In genomic region chr13:113452942-113453901, GRCh38 we compare ENCODE assay signal across 9 cellular contexts. TPM values are rescaled to one million over a fixed set of nuclear protein-coding genes. Genes with fewer than 3 reads are reported as not detected.
DNase-seq lines count a peak whose midpoint lies in the region; ATAC-seq and TF ChIP-seq lines count a peak whose summit lies in the region.
"Had no signal": no experiment of that assay in that cellular context is flagged by ENCODE, and none has a peak within 500 bp of the region (broad histone marks: within the 10 kb centered on the region; RNA-seq: fewer than 3 reads in every experiment).

ADPRHL1 (minus strand) TSS chr13:113453488; CDS start chr13:113453437, 51 bp downstream.

- peak within 1 kb of the TSS; percentile 38 for H3K4me3 Mint-ChIP-seq in endothelial cell (ENCODE audit: unreplicated experiment)
- H3K4me3 Mint-ChIP-seq in osteocyte (ENCODE audit: unreplicated experiment) = no peak within 1 kb of the TSS
- no peak within 1 kb of the TSS for H3K4me3 Mint-ChIP-seq in T-helper 2 cell treated with Interferon-gamma antibody and Interleukin-4, amounts not matched to agents 5 μg/mL and 100 μg/mL, for 36 hours

- no peak within 1 kb of the TSS for H3K27ac Mint-ChIP-seq in endothelial cell (ENCODE audit: unreplicated experiment)
- no peak within 1 kb of the TSS for H3K27ac Mint-ChIP-seq in osteocyte (ENCODE audit: unreplicated experiment)
- no peak within 1 kb of the TSS for H3K27ac Mint-ChIP-seq in T-helper 2 cell treated with Interferon-gamma antibody and Interleukin-4, amounts not matched to agents 5 μg/mL and 100 μg/mL, for 36 hours

- DNase-seq in Caki2 (ENCODE audit: low read depth) = no peak
- peak; percentile 20 for DNase-seq in NCI-H2029 treated with DMSO at 0.1 percent for 48 hours (lab: John Stamatoyannopoulos, UW)
- DNase-seq in endothelial cell (ENCODE audit: low spot score) = no peak
- DNase-seq in osteocyte (ENCODE audit: extremely low spot score, unreplicated experiment) = peak; percentile 82
- no peak for DNase-seq in C1 segment of cervical spinal cord (lab: John Stamatoyannopoulos, UW)
- DNase-seq in left colon = no peak
- DNase-seq in T-helper 2 cell treated with Interferon-gamma antibody and Interleukin-4, amounts not matched to agents 5 μg/mL and 100 μg/mL, for 36 hours (ENCODE audit: low spot score) = no peak
- DNase-seq: stimulated activated CD4-positive, alpha-beta T cell treated with anti-CD3 and anti-CD28 coated beads, Interleukin-2, amount 100 ng/mL, for 48 hours had no signal

- TF ChIP-seq CTCF in endothelial cell (IDR thresholded peaks at IDR 0.05; ENCODE audit: unreplicated experiment) = no peak
- TF ChIP-seq CTCF in osteocyte (IDR thresholded peaks at IDR 0.05) = no peak

- ATAC-seq in GM21529 (IDR thresholded peaks at IDR 0.05; ENCODE audit: unreplicated experiment) (no peak), left colon (no peak)

- intact Hi-C loops in left colon (cut with DNase I, micrococcal nuclease) = no loop called here

- in situ Hi-C loops in Caki2 (cut with HindIII; ENCODE audit: low pct_unique_long_range_greater_than_20kb, low sequenced_read_pairs) = no loop called here

- peaks cover 14% of the 10 kb centered on the region for H3K36me3 Mint-ChIP-seq in endothelial cell (ENCODE audit: low read depth, unreplicated experiment)
- peaks cover 23% of the 10 kb centered on the region for H3K36me3 Mint-ChIP-seq in osteocyte (ENCODE audit: unreplicated experiment)
- H3K36me3 Mint-ChIP-seq in T-helper 2 cell treated with Interferon-gamma antibody and Interleukin-4, amounts not matched to agents 5 μg/mL and 100 μg/mL, for 36 hours (ENCODE audit: low read depth) = peaks cover 6% of the 10 kb centered on the region

- H3K27me3 Mint-ChIP-seq in endothelial cell (ENCODE audit: unreplicated experiment) (peaks cover 3% of the 10 kb centered on the region), osteocyte (ENCODE audit: unreplicated experiment) (no peaks in the 10 kb centered on the region)
- no peaks in the 10 kb centered on the region for H3K27me3 Mint-ChIP-seq in T-helper 2 cell treated with Interferon-gamma antibody and Interleukin-4, amounts not matched to agents 5 μg/mL and 100 μg/mL, for 36 hours (ENCODE audit: low read depth)

- no peaks in the 10 kb centered on the region for H3K9me3 Mint-ChIP-seq in endothelial cell (ENCODE audit: unreplicated experiment)
- no peaks in the 10 kb centered on the region for H3K9me3 Mint-ChIP-seq in osteocyte (ENCODE audit: unreplicated experiment)
- no peaks in the 10 kb centered on the region for H3K9me3 Mint-ChIP-seq in T-helper 2 cell treated with Interferon-gamma antibody and Interleukin-4, amounts not matched to agents 5 μg/mL and 100 μg/mL, for 36 hours

- H3K4me1 Mint-ChIP-seq in endothelial cell (ENCODE audit: unreplicated experiment) = no peaks in the 10 kb centered on the region
- H3K4me1 Mint-ChIP-seq in osteocyte (ENCODE audit: unreplicated experiment) = peaks cover 6% of the 10 kb centered on the region
- no peaks in the 10 kb centered on the region for H3K4me1 Mint-ChIP-seq in T-helper 2 cell treated with Interferon-gamma antibody and Interleukin-4, amounts not matched to agents 5 μg/mL and 100 μg/mL, for 36 hours (ENCODE audit: low read depth)

RNA-seq across cellular contexts. Expression of gene ADPRHL1, which starts in this region (rescaled TPM):
- total RNA-seq in Caki2 (2014; rRNA removed; shearing (Covaris generic); ENCODE audit: low replicate concordance) = 21.4 and 28.4 TPM in 2 replicates
- total RNA-seq in endothelial cell (ENCODE audit: unreplicated experiment) (1.5 TPM), osteocyte (2.6 and 2.9 TPM in 2 replicates), left colon (1 to 10 TPM; 4.0 to 7.8 TPM)

Comparison
In these comparisons a context has a peak if more than half of its experiments do, and no peak if none do; other contexts are left out.
1. DNase-seq: peak in NCI-H2029 treated with DMSO at 0.1 percent for 48 hours (single experiment) and osteocyte (single experiment); none in Caki2 (single experiment), endothelial cell (single experiment), C1 segment of cervical spinal cord (0 of 14), left colon (0 of 2) and T-helper 2 cell treated with Interferon-gamma antibody and Interleukin-4, amounts not matched to agents 5 μg/mL and 100 μg/mL, for 36 hours (single experiment).